14 cellular contexts compared by ENCODE assay signal in the genomic region with DNA sequence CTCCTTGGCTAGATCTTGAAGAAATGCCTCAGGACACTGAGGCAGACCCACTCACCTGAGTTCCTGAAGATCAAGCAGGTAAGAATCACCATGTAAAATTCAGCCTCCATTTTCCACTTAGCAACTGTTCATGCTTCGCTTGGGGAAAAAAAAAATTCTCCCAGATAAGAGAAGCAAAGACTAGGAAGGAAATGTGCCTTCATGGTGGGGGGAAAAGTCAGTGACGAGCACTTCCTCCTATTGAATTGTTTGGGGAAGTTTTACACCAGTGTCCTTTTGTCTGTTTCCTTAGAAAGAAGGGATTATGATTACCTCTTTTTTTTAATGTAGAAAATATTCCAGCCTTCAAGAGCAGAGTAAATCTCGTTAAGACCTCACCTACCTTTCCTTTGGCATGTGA. TPM values are rescaled to one million over a fixed set of nuclear protein-coding genes. Genes with fewer than 3 reads are reported as not detected.
DNase-seq lines count a peak whose midpoint lies in the region; ATAC-seq, FAIRE-seq and TF ChIP-seq lines count a peak whose summit lies in the region.
"Had no signal": no experiment of that assay in that cellular context is flagged by ENCODE, and none has a peak within 500 bp of the region (broad histone marks: within the 10 kb centered on the region; RNA-seq: fewer than 3 reads in every experiment).

Gene PTPRB, minus strand, starts transcription at position 144 of the 400 bp plus-strand sequence. Its CDS starts 34 bp downstream, at position 110.

- ATAC-seq in omental fat pad (ENCODE audit: low FRiP score), result no peak
- ATAC-seq in GM19395 (IDR thresholded peaks at IDR 0.05; ENCODE audit: unreplicated experiment), result no peak
- ATAC-seq in HG03039 (IDR thresholded peaks at IDR 0.05; ENCODE audit: unreplicated experiment), result no peak

- no peaks in the 10 kb centered on the region for H3K36me3 ChIP-seq in transverse colon

- no peak for TF ChIP-seq CTCF in omental fat pad (IDR thresholded peaks at IDR 0.05)
- no peak for TF ChIP-seq CTCF in transverse colon (IDR thresholded peaks at IDR 0.05)
- TF ChIP-seq CTCF in D721Med (IDR thresholded peaks at IDR 0.05; ENCODE audit: insufficient read depth, missing control alignments), result no peak

- no peak for FAIRE-seq in D721Med (lab: Jason Lieb, UNC)
- FAIRE-seq: keratinocyte had no signal

- H3K27me3 ChIP-seq in transverse colon, result no peaks in the 10 kb centered on the region

- DNase-seq in cardiac septum (ENCODE audit: low spot score) (no peak), omental fat pad (ENCODE audit: low spot score) (no peak), transverse colon (no peak), D721Med (ENCODE audit: insufficient read length, low spot score) (no peak)
- DNase-seq in stimulated activated naive CD4-positive, alpha-beta T cell (lab: John Stamatoyannopoulos, UW), result no peak
- DNase-seq: activated CD4-positive, alpha-beta memory T cell treated with anti-CD3 and anti-CD28 coated beads, Interleukin-2, amount 10 ng/mL, durations not matched to agents 7 days and 5 days; C1 segment of cervical spinal cord; DMS79; endodermal cell had no signal

- no peak for TF ChIP-seq POLR2A in transverse colon (IDR thresholded peaks at IDR 0.05)

- no peak for TF ChIP-seq EP300 in transverse colon (IDR thresholded peaks at IDR 0.05; ENCODE audit: low read depth)

- intact Hi-C loops in cardiac septum (cut with DNase I) (no loop called here), transverse colon (cut with DNase I; ENCODE audit: low total_unique reads) (no loop called here)

- in situ Hi-C loops in transverse colon (cut with MboI; ENCODE audit: low pct_ligation_motif_present in 1 of 4, low pct_unique_long_range_greater_than_20kb in 1 of 4, low sequenced_read_pairs in 3 of 4), result no loop called here

- H3K4me1 ChIP-seq in transverse colon, result no peaks in the 10 kb centered on the region

- H3K4me3 ChIP-seq in transverse colon, result peak within 1 kb of the TSS in 1 of 4 donors; percentile 4

- H3K27ac ChIP-seq in adipose tissue (ENCODE audit: low read depth, low read length), result no peak within 1 kb of the TSS
- peak within 1 kb of the TSS in 2 of 4 donors; percentile 1 to 27 for H3K27ac ChIP-seq in transverse colon
- H3K27ac ChIP-seq: RWPE1 had no signal

- H3K9me3 ChIP-seq in transverse colon, result no peaks in the 10 kb centered on the region

- 44 to 57% (median 47%) methylated on average over 3 of the region's 3 CpGs for WGBS in adipose tissue, 3 donors
- WGBS in transverse colon (ENCODE audit: low coverage in 1 of 2), 2 donors, result 68 to 78% methylated on average over 2 to 3 of the region's 3 CpGs

RNA-seq across cellular contexts. Expression of gene PTPRB, which starts in this region (rescaled TPM):
- polyA plus RNA-seq in adipose tissue, result 10 to 100 TPM in 2 of 3 donors, 1 to 10 TPM in 1; 3.4 to 22.2 (median 16.6) TPM
- total RNA-seq in cardiac septum (28.9 TPM), omental fat pad (100 to 1,000 TPM in 1 of 4 donors, 10 to 100 TPM in 3; 14.8 to 165 (median 55.6) TPM), transverse colon (10 to 100 TPM; 17.2 to 29.7 (median 26.2) TPM)
- total RNA-seq: activated CD4-positive, alpha-beta memory T cell treated with anti-CD3 and anti-CD28 coated beads, Interleukin-2, amount 10 ng/mL, durations not matched to agents 7 days and 5 days had no signal
